ENCODE assay signal across 8 cellular contexts in genomic region chr19:45428385-45429231, GRCh38. TPM values are rescaled to one million over a fixed set of nuclear protein-coding genes. Genes with fewer than 3 reads are reported as not detected.
DNase-seq lines count a peak whose midpoint lies in the region; ATAC-seq, FAIRE-seq and TF ChIP-seq lines count a peak whose summit lies in the region.

No MANE protein-coding gene starts in this region.

- H3K4me3 ChIP-seq in Loucy (ENCODE audit: low read length, poor library complexity, severe bottlenecking) (peak overlapping the region; percentile 68), breast epithelium (peak overlapping the region; percentile 48 to 82 (median 62)), keratinocyte (ENCODE audit: control insufficient read depth in 2 of 3, extremely low read depth in 1 of 3, insufficient read depth in 2 of 3, low read depth in 1 of 3, low read length in 3 of 3) (peak overlapping the region; percentile 21 to 47 (median 40)), stomach smooth muscle (ENCODE audit: low read length in 2 of 2) (peak overlapping the region; percentile 66 to 78)

- H3K9me2 ChIP-seq in Loucy (replicated peaks; ENCODE audit: low read depth, low read length), result no peaks in the 10 kb centered on the region

- H2AFZ ChIP-seq in Loucy (ENCODE audit: low read length) (peak overlapping the region; percentile 79), keratinocyte (ENCODE audit: control insufficient read depth, low read length) (peak overlapping the region; percentile 61)

- H4K20me1 ChIP-seq in Loucy (ENCODE audit: insufficient read depth, low read length, poor library complexity, severe bottlenecking) (no peaks in the 10 kb centered on the region), keratinocyte (ENCODE audit: control insufficient read depth, extremely low read depth, insufficient read depth, low read length) (no peaks in the 10 kb centered on the region)

- FAIRE-seq in keratinocyte (lab: Jason Lieb, UNC), result no peak

- ATAC-seq in GM21390 (IDR thresholded peaks at IDR 0.05; ENCODE audit: unreplicated experiment), result no peak

- 0 out of 2 replicates have a peak, but pooled peaks cover 3% of the 10 kb centered on the region for H3F3A ChIP-seq in Loucy (ENCODE audit: low read depth)

- H3K9me1 ChIP-seq in keratinocyte (ENCODE audit: control insufficient read depth, extremely low read depth, insufficient read depth, low read length), result no peaks in the 10 kb centered on the region

- intact Hi-C loops in breast epithelium (cut with DNase I; ENCODE audit: low total_unique reads), result loop anchor here (10.0 kb wide), 1 partner anchor 46 kb away; no protein-coding TSS in a partner anchor

- H3K79me2 ChIP-seq in Loucy (ENCODE audit: insufficient read depth, low read length) (no peaks in the 10 kb centered on the region), keratinocyte (ENCODE audit: control insufficient read depth, insufficient read depth, low read length) (no peaks in the 10 kb centered on the region)

- H3K9me3 ChIP-seq in Loucy (ENCODE audit: insufficient read depth, low read depth, low read length), result no peaks in the 10 kb centered on the region
- H3K9me3 ChIP-seq in breast epithelium, result no peaks in the 10 kb centered on the region
- no peaks in the 10 kb centered on the region for H3K9me3 ChIP-seq in keratinocyte (ENCODE audit: control insufficient read depth, low read depth, low read length)
- no peaks in the 10 kb centered on the region for H3K9me3 ChIP-seq in stomach smooth muscle (ENCODE audit: control insufficient read depth in 2 of 2, low read length in 2 of 2)

- H3K27me3 ChIP-seq in Loucy (ENCODE audit: insufficient read depth, low read length, poor library complexity, severe bottlenecking) (no peaks in the 10 kb centered on the region), breast epithelium (no peaks in the 10 kb centered on the region), keratinocyte (ENCODE audit: control insufficient read depth, extremely low read depth, insufficient read depth, low read length) (no peaks in the 10 kb centered on the region), stomach smooth muscle (ENCODE audit: control insufficient read depth in 1 of 2, insufficient read depth in 2 of 2, low read length in 2 of 2) (no peaks in the 10 kb centered on the region)

- TF ChIP-seq CTCF in Loucy (conservative IDR thresholded peaks at IDR 0.05; ENCODE audit: low read length) (peak; percentile 54), breast epithelium (IDR thresholded peaks at IDR 0.05) (peak in 2 of 3 donors; percentile 15 to 36), keratinocyte (optimal IDR thresholded peaks at IDR 0.05 in 1 of 3, IDR thresholded peaks at IDR 0.05 in 1 of 3, conservative IDR thresholded peaks at IDR 0.05 in 1 of 3; ENCODE audit: extremely low read depth in 1 of 3, insufficient read depth in 2 of 3, low read length in 3 of 3) (peak in 2 of 3 experiments; percentile 28 to 44)

- peak; percentile 52 for DNase-seq in EL
- no peak for DNase-seq in breast epithelium (ENCODE audit: low spot score in 2 of 2)
- no peak for DNase-seq in keratinocyte (ENCODE audit: low read depth, low spot score)
- DNase-seq in NCI-H2107 (lab: John Stamatoyannopoulos, UW), result no peak
- DNase-seq in globus pallidus (ENCODE audit: low spot score), result no peak

- TF ChIP-seq POLR2A in breast epithelium (IDR thresholded peaks at IDR 0.05), result no peak

- H3K4me1 ChIP-seq in Loucy (ENCODE audit: insufficient read depth, low read length, poor library complexity, severe bottlenecking) (peaks cover 14% of the 10 kb centered on the region), breast epithelium (no peaks in the 10 kb centered on the region), keratinocyte (ENCODE audit: control insufficient read depth, extremely low read depth, insufficient read depth, low read length) (peaks cover 38% of the 10 kb centered on the region), stomach smooth muscle (ENCODE audit: control insufficient read depth, insufficient read depth, low read length) (peaks cover 16% of the 10 kb centered on the region)

- dilution Hi-C loops in keratinocyte (cut with MboI; ENCODE audit: extremely low pct_ligation_motif_present, low sequenced_read_pairs), result no loop called here

- peak overlapping the region; percentile 71 for H3K4me2 ChIP-seq in Loucy (ENCODE audit: low read depth, low read length, poor library complexity, severe bottlenecking)
- H3K4me2 ChIP-seq in keratinocyte (ENCODE audit: control insufficient read depth, extremely low read depth, insufficient read depth, low read depth, low read length), result peak overlapping the region; percentile 67

- H3K9ac ChIP-seq in Loucy (ENCODE audit: low read depth, low read length, poor library complexity, severe bottlenecking), result peak overlapping the region; percentile 40
- peak overlapping the region; percentile 70 for H3K9ac ChIP-seq in keratinocyte (ENCODE audit: control insufficient read depth, extremely low read depth, insufficient read depth, low read length)
- H3K9ac ChIP-seq in stomach smooth muscle (ENCODE audit: low read length in 2 of 2), result peak overlapping the region; percentile 66 to 78

- H3K27ac ChIP-seq in breast epithelium (peak overlapping the region; percentile 61 to 68), keratinocyte (ENCODE audit: control insufficient read depth, insufficient read depth, low read length) (peak overlapping the region; percentile 33), stomach smooth muscle (ENCODE audit: low read length) (peak overlapping the region; percentile 62)

- H3K36me3 ChIP-seq in Loucy (ENCODE audit: insufficient read depth, low read length), result no peaks in the 10 kb centered on the region
- H3K36me3 ChIP-seq in breast epithelium, result no peaks in the 10 kb centered on the region
- H3K36me3 ChIP-seq in keratinocyte (ENCODE audit: control insufficient read depth in 2 of 2, extremely low read depth in 1 of 2, insufficient read depth in 2 of 2, low read length in 2 of 2), result no peaks in the 10 kb centered on the region
- H3K36me3 ChIP-seq in stomach smooth muscle (ENCODE audit: control insufficient read depth in 2 of 2, insufficient read depth in 2 of 2, low read length in 2 of 2), result no peaks in the 10 kb centered on the region

RNA-seq across cellular contexts. Expression of gene ERCC1, which starts 4.9 kb away (rescaled TPM):
- total RNA-seq in breast epithelium, result 10 to 100 TPM; 89.9 to 96.7 (median 91.2) TPM
- 175 to 250 TPM (median 208 TPM) in 3 replicates for polyA plus RNA-seq in keratinocyte
- 82.8 TPM for polyA plus RNA-seq in keratinocyte (2011; ENCODE audit: low read depth)
- 164 and 279 TPM in 2 replicates for polyA plus RNA-seq in keratinocyte (2011; cell fraction: cytosol; rRNA removed)
- 216 and 294 TPM in 2 replicates for polyA plus RNA-seq in keratinocyte (2011; cell fraction: nucleus; rRNA removed)
- 116 and 285 TPM in 2 replicates for polyA plus RNA-seq in keratinocyte (2012; ENCODE audit: low replicate concordance)
- 165 to 373 TPM (median 217 TPM) in 3 replicates for polyA minus RNA-seq in keratinocyte
- polyA minus RNA-seq in keratinocyte (2011; cell fraction: cytosol; rRNA and poly(A)+ RNA removed), result 284 TPM
- 59.1 and 65.1 TPM in 2 replicates for polyA minus RNA-seq in keratinocyte (2011; cell fraction: nucleus; rRNA and poly(A)+ RNA removed)

RNA-seq across cellular contexts. Expression of gene POLR1G, which starts 22.2 kb away (rescaled TPM):
- 1 to 10 TPM; 2.6 to 6.9 (median 5.3) TPM for total RNA-seq in breast epithelium
- 8.0 to 16.8 TPM (median 9.8 TPM) in 3 replicates for polyA plus RNA-seq in keratinocyte
- 7.1 TPM for polyA plus RNA-seq in keratinocyte (2011; ENCODE audit: low read depth)
- 5.9 and 10.6 TPM in 2 replicates for polyA plus RNA-seq in keratinocyte (2011; cell fraction: cytosol; rRNA removed)
- polyA plus RNA-seq in keratinocyte (2011; cell fraction: nucleus; rRNA removed), result 9.5 and 11.2 TPM in 2 replicates
- polyA plus RNA-seq in keratinocyte (2012; ENCODE audit: low replicate concordance), result 5.5 and 14.5 TPM in 2 replicates
- 2.8 to 8.4 TPM (median 2.9 TPM) in 3 replicates for polyA minus RNA-seq in keratinocyte
- 8.4 TPM for polyA minus RNA-seq in keratinocyte (2011; cell fraction: cytosol; rRNA and poly(A)+ RNA removed)
- 5.2 and 5.7 TPM in 2 replicates for polyA minus RNA-seq in keratinocyte (2011; cell fraction: nucleus; rRNA and poly(A)+ RNA removed)

RNA-seq across cellular contexts. Expression of gene PPP1R13L, which starts 23.7 kb away (rescaled TPM):
- total RNA-seq in breast epithelium, result 10 to 100 TPM in 2 of 3 donors, 1 to 10 TPM in 1; 3.4 to 45.1 (median 34.7) TPM
- polyA plus RNA-seq in keratinocyte, result 31.2 to 94.8 TPM (median 38.3 TPM) in 3 replicates
- 90.7 TPM for polyA plus RNA-seq in keratinocyte (2011; ENCODE audit: low read depth)
- polyA plus RNA-seq in keratinocyte (2011; cell fraction: cytosol; rRNA removed), result 63.8 and 111 TPM in 2 replicates
- 184 and 244 TPM in 2 replicates for polyA plus RNA-seq in keratinocyte (2011; cell fraction: nucleus; rRNA removed)
- polyA plus RNA-seq in keratinocyte (2012; ENCODE audit: low replicate concordance), result 205 and 317 TPM in 2 replicates
- polyA minus RNA-seq in keratinocyte, result 45.6 to 117 TPM (median 49.2 TPM) in 3 replicates
- 168 TPM for polyA minus RNA-seq in keratinocyte (2011; cell fraction: cytosol; rRNA and poly(A)+ RNA removed)
- 82.1 and 99.1 TPM in 2 replicates for polyA minus RNA-seq in keratinocyte (2011; cell fraction: nucleus; rRNA and poly(A)+ RNA removed)

RNA-seq across cellular contexts. Expression of gene FOSB, which starts 39.2 kb away (rescaled TPM):
- 100 to 1,000 TPM in 1 of 3 donors, 10 to 100 TPM in 2; 29.8 to 109 (median 38.4) TPM for total RNA-seq in breast epithelium
- polyA plus RNA-seq in keratinocyte, result 0.27 to 4.6 TPM (median 3.9 TPM) in 3 replicates
- polyA plus RNA-seq in keratinocyte (2011; ENCODE audit: low read depth), result 7.5 TPM
- 1.2 and 2.5 TPM in 2 replicates for polyA plus RNA-seq in keratinocyte (2011; cell fraction: cytosol; rRNA removed)
- polyA plus RNA-seq in keratinocyte (2011; cell fraction: nucleus; rRNA removed), result 69.0 and 109 TPM in 2 replicates
- polyA plus RNA-seq in keratinocyte (2012; ENCODE audit: low replicate concordance), result 0.37 and 11.7 TPM in 2 replicates
- polyA minus RNA-seq in keratinocyte, result 2.9 to 15.1 TPM (median 9.2 TPM) in 3 replicates
- 1.7 TPM for polyA minus RNA-seq in keratinocyte (2011; cell fraction: cytosol; rRNA and poly(A)+ RNA removed)
- 41.5 and 54.1 TPM in 2 replicates for polyA minus RNA-seq in keratinocyte (2011; cell fraction: nucleus; rRNA and poly(A)+ RNA removed)

RNA-seq across cellular contexts. Expression of gene ERCC2, which starts 58.2 kb away (rescaled TPM):
- total RNA-seq in breast epithelium, result 10 to 100 TPM in 1 of 3 donors, 1 to 10 TPM in 2; 6.4 to 11.5 (median 9.5) TPM
- 24.7 to 34.4 TPM (median 27.6 TPM) in 3 replicates for polyA plus RNA-seq in keratinocyte
- 2.9 TPM for polyA plus RNA-seq in keratinocyte (2011; ENCODE audit: low read depth)
- polyA plus RNA-seq in keratinocyte (2011; cell fraction: cytosol; rRNA removed), result 24.4 and 26.6 TPM in 2 replicates
- polyA plus RNA-seq in keratinocyte (2011; cell fraction: nucleus; rRNA removed), result 51.5 and 59.4 TPM in 2 replicates
- 7.5 and 32.9 TPM in 2 replicates for polyA plus RNA-seq in keratinocyte (2012; ENCODE audit: low replicate concordance)
- polyA minus RNA-seq in keratinocyte, result 34.5 to 96.1 TPM (median 45.2 TPM) in 3 replicates
- 29.7 TPM for polyA minus RNA-seq in keratinocyte (2011; cell fraction: cytosol; rRNA and poly(A)+ RNA removed)
- polyA minus RNA-seq in keratinocyte (2011; cell fraction: nucleus; rRNA and poly(A)+ RNA removed), result 21.5 and 25.8 TPM in 2 replicates
